ENCODE assay signal across 8 cellular contexts in genomic region chr3:150600647-150601530, GRCh38. TPM values are rescaled to one million over a fixed set of nuclear protein-coding genes. Genes with fewer than 3 reads are reported as not detected.
DNase-seq lines count a peak whose midpoint lies in the region; ATAC-seq and TF ChIP-seq lines count a peak whose summit lies in the region.
"Not testable (repeated sequence)": the region's sequence is repeated elsewhere in the genome, so short reads cannot be mapped to it uniquely, and the experiment has no call there.

No MANE protein-coding gene starts in this region.

- H3K27ac Mint-ChIP-seq in Calu3 (ENCODE audit: unreplicated experiment) (peak overlapping the region; percentile 98), progenitor cell of endocrine pancreas (peak overlapping the region; percentile 92)
- H3K27ac Mint-ChIP-seq in T-helper 1 cell treated with Interleukin-12 subunit alpha and Interleukin-12 subunit beta and Interleukin-4 antibody, amounts not matched to agents 30 μg/mL and 1 μg/mL, for 36 hours: peak overlapping the region; percentile 60
- peak overlapping the region; percentile 97 for H3K27ac Mint-ChIP-seq in activated T-helper 17 cell treated with anti-CD3 and anti-CD28 coated beads, Interleukin-2, amount 50 U/mL, for 72 hours

- ATAC-seq in activated T-helper 17 cell treated with anti-CD3 and anti-CD28 coated beads, Interleukin-2, amount 50 U/mL, for 72 hours (replicated peaks): not testable (repeated sequence)

- H3K36me3 ChIP-seq in HAP-1 (replicated peaks); MM.1S (replicated peaks; ENCODE audit: insufficient read depth, low read length); iPS-20b (ENCODE audit: insufficient read depth, low read depth, low read length): not testable (repeated sequence)

- not testable (repeated sequence) for H2AFZ ChIP-seq in MM.1S (ENCODE audit: low read length)

- peaks cover 92% of the 10 kb centered on the region for H3K79me2 ChIP-seq in MM.1S (ENCODE audit: low read length)

- H3K36me3 Mint-ChIP-seq in Calu3 (ENCODE audit: insufficient read depth, unreplicated experiment): peaks cover 59% of the 10 kb centered on the region
- peaks cover 23% of the 10 kb centered on the region for H3K36me3 Mint-ChIP-seq in T-helper 1 cell treated with Interleukin-12 subunit alpha and Interleukin-12 subunit beta and Interleukin-4 antibody, amounts not matched to agents 30 μg/mL and 1 μg/mL, for 36 hours (ENCODE audit: low read depth)
- H3K36me3 Mint-ChIP-seq in activated T-helper 17 cell treated with anti-CD3 and anti-CD28 coated beads, Interleukin-2, amount 50 U/mL, for 72 hours (ENCODE audit: low read depth): peaks cover 36% of the 10 kb centered on the region
- not testable (repeated sequence) for H3K36me3 Mint-ChIP-seq in progenitor cell of endocrine pancreas (ENCODE audit: insufficient read depth)

- peak overlapping the region; percentile 87 for H3K4me2 ChIP-seq in MM.1S (ENCODE audit: low read depth, low read length)

- intact Hi-C loops in Calu3 (cut with micrococcal nuclease; ENCODE audit: unreplicated experiment): loop anchor here (5.0 to 10.0 kb wide), 3 partner anchors 101 to 264 kb away; partner anchors contain the start of genes ERICH6 and SIAH2

- not testable (repeated sequence) for H3K9me2 ChIP-seq in MM.1S (replicated peaks; ENCODE audit: insufficient read depth, low read length)

- H3F3A ChIP-seq in MM.1S (ENCODE audit: insufficient read depth, low read length): peaks cover 49% of the 10 kb centered on the region

- H3K9ac ChIP-seq in MM.1S (ENCODE audit: low read length) (peak overlapping the region; percentile 96), iPS-20b (ENCODE audit: low read depth, low read length) (peak overlapping the region; percentile 64; the same call in 1 of the 2 replicates)

- not testable (repeated sequence) for H3K27me3 ChIP-seq in HAP-1 (ENCODE audit: low read depth); MM.1S (replicated peaks; ENCODE audit: insufficient read depth, low read length); iPS-20b (ENCODE audit: insufficient read depth, low read length)

- H3K4me1 ChIP-seq in HAP-1 (peaks cover 35% of the 10 kb centered on the region), MM.1S (ENCODE audit: low read length) (peaks cover 35% of the 10 kb centered on the region), iPS-20b (ENCODE audit: insufficient read depth, low read length) (peaks cover 26% of the 10 kb centered on the region; the same call in 1 of the 2 replicates)

- BruUV-seq in Calu3 (replicated peaks; lab: Mats Ljungman, UMichigan): TSS peak; percentile 11

- TF ChIP-seq CTCF in Calu3 (IDR thresholded peaks at IDR 0.05; ENCODE audit: unreplicated experiment); MM.1S (IDR thresholded peaks at IDR 0.05; ENCODE audit: low read length); progenitor cell of endocrine pancreas (IDR thresholded peaks at IDR 0.05; ENCODE audit: unreplicated experiment): not testable (repeated sequence)

- H4K20me1 ChIP-seq in MM.1S (ENCODE audit: insufficient read depth, low read length): not testable (repeated sequence)

- peak overlapping the region; percentile 92; the same call in 1 of the 2 replicates for H3K27ac ChIP-seq in MM.1S (ENCODE audit: low read length)
- H3K27ac ChIP-seq in iPS-20b (ENCODE audit: low read length): peak overlapping the region; percentile 84

- in situ Hi-C loops in HAP-1 (cut with MboI; ENCODE audit: low sequenced_read_pairs): loop anchor here (5.0 to 10.0 kb wide), 2 partner anchors 54 to 164 kb away; partner anchors contain the start of genes EIF2A, SERP1 and SIAH2

- H3K4me3 ChIP-seq in HAP-1 (peak overlapping the region; percentile 71), MM.1S (ENCODE audit: low read length) (peak overlapping the region; percentile 96), iPS-20b (ENCODE audit: low read length) (peak overlapping the region; percentile 19; the same call in 1 of the 2 replicates)

- not testable (repeated sequence) for H3K9me3 ChIP-seq in HAP-1; MM.1S (replicated peaks; ENCODE audit: insufficient read depth, low read length); iPS-20b (ENCODE audit: insufficient read depth, low read depth, low read length)

- H3K9me3 Mint-ChIP-seq in Calu3 (ENCODE audit: low read depth, unreplicated experiment); T-helper 1 cell treated with Interleukin-12 subunit alpha and Interleukin-12 subunit beta and Interleukin-4 antibody, amounts not matched to agents 30 μg/mL and 1 μg/mL, for 36 hours; activated T-helper 17 cell treated with anti-CD3 and anti-CD28 coated beads, Interleukin-2, amount 50 U/mL, for 72 hours; progenitor cell of endocrine pancreas (ENCODE audit: low read depth): not testable (repeated sequence)

- not testable (repeated sequence) for DNase-seq in Calu3; progenitor cell of endocrine pancreas (ENCODE audit: low spot score, unreplicated experiment)
- peak in 1 of 2 experiments; percentile 24 for DNase-seq in HAP-1 (ENCODE audit: low spot score in 2 of 2)
- peak; percentile 38 for DNase-seq in MM.1S
- peak; percentile 7 for DNase-seq in dermis blood vessel endothelial cell

- H3K27me3 Mint-ChIP-seq in Calu3 (ENCODE audit: unreplicated experiment); T-helper 1 cell treated with Interleukin-12 subunit alpha and Interleukin-12 subunit beta and Interleukin-4 antibody, amounts not matched to agents 30 μg/mL and 1 μg/mL, for 36 hours (ENCODE audit: low read depth); activated T-helper 17 cell treated with anti-CD3 and anti-CD28 coated beads, Interleukin-2, amount 50 U/mL, for 72 hours; progenitor cell of endocrine pancreas: not testable (repeated sequence)

- H3K4me3 Mint-ChIP-seq in Calu3 (ENCODE audit: low read depth, unreplicated experiment) (peak overlapping the region; percentile 97), progenitor cell of endocrine pancreas (ENCODE audit: low read depth) (peak overlapping the region; percentile 90)
- H3K4me3 Mint-ChIP-seq in T-helper 1 cell treated with Interleukin-12 subunit alpha and Interleukin-12 subunit beta and Interleukin-4 antibody, amounts not matched to agents 30 μg/mL and 1 μg/mL, for 36 hours: not testable (repeated sequence)
- H3K4me3 Mint-ChIP-seq in activated T-helper 17 cell treated with anti-CD3 and anti-CD28 coated beads, Interleukin-2, amount 50 U/mL, for 72 hours: peak overlapping the region; percentile 95

- H3K4me1 Mint-ChIP-seq in Calu3 (ENCODE audit: low read depth, unreplicated experiment) (peaks cover 53% of the 10 kb centered on the region), progenitor cell of endocrine pancreas (ENCODE audit: low read depth) (peaks cover 32% of the 10 kb centered on the region)
- peaks cover 42% of the 10 kb centered on the region for H3K4me1 Mint-ChIP-seq in T-helper 1 cell treated with Interleukin-12 subunit alpha and Interleukin-12 subunit beta and Interleukin-4 antibody, amounts not matched to agents 30 μg/mL and 1 μg/mL, for 36 hours (ENCODE audit: low read depth)
- peaks cover 27% of the 10 kb centered on the region for H3K4me1 Mint-ChIP-seq in activated T-helper 17 cell treated with anti-CD3 and anti-CD28 coated beads, Interleukin-2, amount 50 U/mL, for 72 hours

- CTCF ChIA-PET in Calu3 (lab: Charles Lee): not testable (repeated sequence)

RNA-seq across cellular contexts. Expression of gene SELENOT, which starts 2.2 kb away (rescaled TPM):
- total RNA-seq in Calu3 (2022): 200 and 210 TPM in 2 replicates
- 100 to 1,000 TPM; 111 to 144 TPM for total RNA-seq in activated T-helper 17 cell treated with anti-CD3 and anti-CD28 coated beads, Interleukin-2, amount 50 U/mL, for 72 hours
- total RNA-seq in dermis blood vessel endothelial cell: 151 and 153 TPM in 2 replicates
- 68.1 and 69.0 TPM in 2 replicates for total RNA-seq in progenitor cell of endocrine pancreas

RNA-seq across cellular contexts. Expression of gene EIF2A, which starts 54.3 kb away (rescaled TPM):
- total RNA-seq in Calu3 (2022) (142 and 167 TPM in 2 replicates), dermis blood vessel endothelial cell (272 and 304 TPM in 2 replicates), progenitor cell of endocrine pancreas (66.4 and 67.4 TPM in 2 replicates)
- 100 to 1,000 TPM; 126 to 139 TPM for total RNA-seq in activated T-helper 17 cell treated with anti-CD3 and anti-CD28 coated beads, Interleukin-2, amount 50 U/mL, for 72 hours

RNA-seq across cellular contexts. Expression of gene SERP1, which starts 54.6 kb away (rescaled TPM):
- total RNA-seq in Calu3 (2022) (147 and 152 TPM in 2 replicates), dermis blood vessel endothelial cell (169 and 248 TPM in 2 replicates), progenitor cell of endocrine pancreas (94.9 and 97.7 TPM in 2 replicates)
- 100 to 1,000 TPM in 1 of 2 donors, 10 to 100 TPM in 1; 71.4 to 107 TPM for total RNA-seq in activated T-helper 17 cell treated with anti-CD3 and anti-CD28 coated beads, Interleukin-2, amount 50 U/mL, for 72 hours

Comparison
In these comparisons a context has a peak if more than half of its experiments do, and no peak if none do; other contexts are left out.
1. H3K4me3 ChIP-seq: peak in every context shown above with its lines; median percentile 96 in MM.1S; 71 in HAP-1; 19 in iPS-20b.